Comparison of ENCODE assay signal across 8 cellular contexts in the genomic region with DNA sequence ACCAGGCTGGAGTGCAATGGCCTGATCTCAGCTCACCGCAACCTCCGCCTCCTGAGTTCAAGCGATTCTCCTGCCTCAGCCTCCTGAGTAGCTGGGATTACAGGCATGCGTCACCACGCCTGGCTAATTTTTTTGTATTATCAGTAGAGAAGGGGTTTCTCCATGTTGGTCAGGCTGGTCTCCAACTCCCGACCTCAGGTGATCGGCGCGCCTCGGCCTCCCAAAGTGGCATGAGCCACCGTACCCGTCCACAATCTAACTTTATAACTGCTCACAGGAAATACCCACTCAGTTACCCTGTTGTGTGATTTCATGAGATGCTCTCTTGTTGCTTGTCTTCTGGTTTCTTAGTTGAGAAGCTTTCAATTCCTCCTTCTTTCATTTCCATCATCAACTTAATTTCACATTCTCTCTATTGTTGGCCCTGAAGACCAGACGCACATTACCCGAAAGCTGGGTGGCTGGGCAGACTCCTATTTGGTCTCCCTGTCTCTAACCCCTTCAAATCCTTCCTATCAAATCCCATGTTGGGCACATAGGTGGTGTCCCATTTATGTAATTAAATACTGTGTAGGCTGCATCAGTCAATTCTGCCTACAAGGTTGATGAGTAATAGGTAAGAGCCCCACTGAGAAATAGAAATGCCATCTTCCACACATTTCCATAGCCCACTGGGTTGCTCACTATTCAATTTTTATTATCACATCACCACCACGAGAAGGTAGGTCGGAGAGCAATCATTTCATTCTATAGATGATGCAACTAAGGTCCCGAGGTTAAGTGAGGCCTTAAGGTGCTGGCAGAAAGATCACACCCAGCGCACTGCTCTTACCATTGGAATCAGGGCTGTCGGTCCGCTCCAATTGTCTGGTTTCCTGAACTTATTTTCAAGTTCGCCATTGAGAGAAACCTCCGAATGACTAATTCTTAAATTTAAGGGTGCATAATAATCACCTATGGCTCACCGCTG. TPM values are rescaled to one million over a fixed set of nuclear protein-coding genes. Genes with fewer than 3 reads are reported as not detected.
DNase-seq lines count a peak whose midpoint lies in the region; ATAC-seq and TF ChIP-seq lines count a peak whose summit lies in the region.

No MANE protein-coding gene starts in this region.

- H3K27me3 Mint-ChIP-seq in MCF 10A (ENCODE audit: insufficient read depth, unreplicated experiment), result no peaks in the 10 kb centered on the region

- WGBS in mesendoderm (ENCODE audit: extremely low coverage, insufficient coverage, low lambda C conversion rate), result no CpG with 5 or more reads among the region's 23 CpGs
- 51 to 53% methylated on average over 3 to 23 of the region's 23 CpGs for WGBS in transverse colon (ENCODE audit: low coverage in 1 of 2), 2 donors

- H3K36me3 Mint-ChIP-seq in MCF 10A (ENCODE audit: insufficient read depth, unreplicated experiment), result peaks cover 57% of the 10 kb centered on the region

- H2AK5ac ChIP-seq in mesendoderm (ENCODE audit: low read length), result no peak overlapping the region

- peaks cover 2% of the 10 kb centered on the region for H3K79me1 ChIP-seq in mesendoderm (ENCODE audit: low read length)

- H3K9me3 ChIP-seq in transverse colon, result no peaks in the 10 kb centered on the region

- H3K27me3 ChIP-seq in GM06990 (replicated peaks; ENCODE audit: control insufficient read depth, insufficient read depth, low read length) (no peaks in the 10 kb centered on the region), mesendoderm (ENCODE audit: insufficient read depth, low read length, poor library complexity) (no peaks in the 10 kb centered on the region), transverse colon (no peaks in the 10 kb centered on the region)

- peak overlapping the region; percentile 85 for H3K9ac ChIP-seq in mesendoderm (ENCODE audit: low read length)

- peaks cover 8% of the 10 kb centered on the region for H3K4me1 Mint-ChIP-seq in MCF 10A (ENCODE audit: insufficient read depth, unreplicated experiment)

- CTCF ChIA-PET in MCF 10A (lab: Yijun Ruan, JAX), result interaction anchor here (0.6 to 2.0 kb wide), 4 partner anchors 23 to 93 kb away, joined by 3 to 8 read pairs (median 6); a partner anchor contains a TSS

- no peak overlapping the region for H4K8ac ChIP-seq in mesendoderm (ENCODE audit: low read depth, low read length)

- H2BK5ac ChIP-seq in mesendoderm (ENCODE audit: low read length), result no peak overlapping the region

- no peak overlapping the region for H2BK15ac ChIP-seq in mesendoderm (replicated peaks; ENCODE audit: low read depth)

- POLR2A ChIA-PET in MCF 10A (lab: Yijun Ruan, JAX), result interaction anchor here (0.6 to 4.4 kb wide), 15 partner anchors 8 to 396 kb away, joined by 3 to 42 read pairs (median 6); a partner anchor contains a TSS

- H3K36me3 ChIP-seq in GM06990 (ENCODE audit: control insufficient read depth, insufficient read depth, low read length) (peaks cover 2% of the 10 kb centered on the region), mesendoderm (ENCODE audit: control insufficient read depth, insufficient read depth, low read length) (peaks cover 2% of the 10 kb centered on the region), transverse colon (peaks cover 0 to 27% (median 5%) of the 10 kb centered on the region in 4 donors)

- H3K4me1 ChIP-seq in mesendoderm (ENCODE audit: control insufficient read depth, low read depth, low read length) (no peaks in the 10 kb centered on the region), transverse colon (peaks cover 4 to 19% (median 16%) of the 10 kb centered on the region in 4 donors)

- H3K4me3 ChIP-seq in GM06990 (replicated peaks; ENCODE audit: low read depth, low read length) (peak overlapping the region; percentile 87), NB4 (ENCODE audit: low read depth, low read length) (peak overlapping the region; percentile 96), mesendoderm (ENCODE audit: low read length) (peak overlapping the region; percentile 41), transverse colon (peak overlapping the region; percentile 65 to 99 (median 76))

- no peak overlapping the region for H3K18ac ChIP-seq in mesendoderm (ENCODE audit: low read length)

- H3K4me3 Mint-ChIP-seq in MCF 10A (ENCODE audit: unreplicated experiment), result peak overlapping the region; percentile 85

- TF ChIP-seq EP300 in transverse colon (IDR thresholded peaks at IDR 0.05; ENCODE audit: low read depth), result no peak

- intact Hi-C loops in MCF 10A (cut with micrococcal nuclease), result no loop called here
- intact Hi-C loops in transverse colon (cut with DNase I; ENCODE audit: low total_unique reads), result no loop called here

- H3K9me3 Mint-ChIP-seq in MCF 10A (ENCODE audit: unreplicated experiment), result no peaks in the 10 kb centered on the region

- TF ChIP-seq CTCF in GM06990 (IDR thresholded peaks at IDR 0.05; ENCODE audit: insufficient read depth, low read length, poor library complexity, severe bottlenecking) (no peak), NB4 (IDR thresholded peaks at IDR 0.05; ENCODE audit: low read depth, low read length) (no peak), MCF 10A (IDR thresholded peaks at IDR 0.05; ENCODE audit: unreplicated experiment) (no peak), transverse colon (IDR thresholded peaks at IDR 0.05) (no peak)

- peak overlapping the region; percentile 65 for H3K4me2 ChIP-seq in mesendoderm (ENCODE audit: low read length)

- peak overlapping the region; percentile 92 for H3K27ac Mint-ChIP-seq in MCF 10A (ENCODE audit: low read depth, unreplicated experiment)

- H3K79me2 ChIP-seq in mesendoderm (ENCODE audit: control insufficient read depth, insufficient read depth, low read length), result peaks cover 2% of the 10 kb centered on the region

- DNase-seq in GM06990 (ENCODE audit: extremely low read depth, insufficient read length) (no peak), NB4 (ENCODE audit: low read depth) (peak; percentile 46), MCF 10A (ENCODE audit: unreplicated experiment) (no peak), mesendoderm (no peak), transverse colon (no peak), GM03348 (ENCODE audit: low spot score) (no peak)

- in situ Hi-C loops in transverse colon (cut with MboI; ENCODE audit: low pct_ligation_motif_present in 1 of 4, low pct_unique_long_range_greater_than_20kb in 1 of 4, low sequenced_read_pairs in 3 of 4), result no loop called here

- peak overlapping the region; percentile 89 for H3K56ac ChIP-seq in mesendoderm (ENCODE audit: low read length)

- BruUV-seq in MCF 10A (replicated peaks; lab: Mats Ljungman, UMichigan), result TSS peak; percentile 75

- H3K4ac ChIP-seq in mesendoderm (ENCODE audit: low read depth, low read length), result peak overlapping the region; percentile 78

- no peak overlapping the region for H3K23ac ChIP-seq in mesendoderm (ENCODE audit: low read length)

- no peak overlapping the region for H4K5ac ChIP-seq in mesendoderm (ENCODE audit: low read length)

- H3K27ac ChIP-seq in mesendoderm (ENCODE audit: low read depth, low read length), result peak overlapping the region; percentile 58
- peak overlapping the region; percentile 86 to 96 (median 90) for H3K27ac ChIP-seq in transverse colon

- H2BK120ac ChIP-seq in mesendoderm (ENCODE audit: low read depth, low read length), result no peak overlapping the region

- ATAC-seq in HG03442 (IDR thresholded peaks at IDR 0.05; ENCODE audit: unreplicated experiment) (no peak), GM18519 (IDR thresholded peaks at IDR 0.05; ENCODE audit: low FRiP score, unreplicated experiment) (no peak)

- no peak for TF ChIP-seq POLR2A in NB4 (IDR thresholded peaks at IDR 0.05; ENCODE audit: extremely low read depth, insufficient read length)
- no peak for TF ChIP-seq POLR2A in transverse colon (IDR thresholded peaks at IDR 0.05)

RNA-seq across cellular contexts. Expression of a gene that starts 1.0 kb away (rescaled TPM):
- 33.8 and 40.9 TPM in 2 replicates for total RNA-seq in MCF 10A (2022)
- 13.4 TPM for polyA plus RNA-seq in mesendoderm (2013, experiment 1 of 2)
- 11.0 TPM for polyA plus RNA-seq in mesendoderm (2013, experiment 2 of 2)
- total RNA-seq in transverse colon, result 10 to 100 TPM in 2 of 4 donors, 1 to 10 TPM in 2; 1.9 to 17.1 (median 10.6) TPM

RNA-seq across cellular contexts. Expression of a gene that starts 13.3 kb away (rescaled TPM):
- total RNA-seq in MCF 10A (2022) (54.6 and 61.8 TPM in 2 replicates), transverse colon (10 to 100 TPM; 21.3 to 66.2 (median 45.9) TPM)
- 261 TPM for polyA plus RNA-seq in mesendoderm (2013, experiment 1 of 2)
- 257 TPM for polyA plus RNA-seq in mesendoderm (2013, experiment 2 of 2)

RNA-seq across cellular contexts. Expression of a gene that starts 35.8 kb away (rescaled TPM):
- total RNA-seq in MCF 10A (2022), result 0.25 and 0.42 TPM in 2 replicates
- polyA plus RNA-seq in mesendoderm (2013, experiment 1 of 2), result 0.21 TPM
- polyA plus RNA-seq in mesendoderm (2013, experiment 2 of 2), result 0.14 TPM
- total RNA-seq in transverse colon, result under 1 TPM in 3 of 4 donors, not detected in 1; 0.16 to 1.00 (median 0.68) TPM

Comparison
In these comparisons a context has a peak if more than half of its experiments do, and no peak if none do; other contexts are left out.
1. H3K4me3 ChIP-seq: peak in every context shown above with its lines; median percentile 96 in NB4; 87 in GM06990; 76 in transverse colon; 41 in mesendoderm.